ENCODE assay signal across 1 cellular context in the genomic region with DNA sequence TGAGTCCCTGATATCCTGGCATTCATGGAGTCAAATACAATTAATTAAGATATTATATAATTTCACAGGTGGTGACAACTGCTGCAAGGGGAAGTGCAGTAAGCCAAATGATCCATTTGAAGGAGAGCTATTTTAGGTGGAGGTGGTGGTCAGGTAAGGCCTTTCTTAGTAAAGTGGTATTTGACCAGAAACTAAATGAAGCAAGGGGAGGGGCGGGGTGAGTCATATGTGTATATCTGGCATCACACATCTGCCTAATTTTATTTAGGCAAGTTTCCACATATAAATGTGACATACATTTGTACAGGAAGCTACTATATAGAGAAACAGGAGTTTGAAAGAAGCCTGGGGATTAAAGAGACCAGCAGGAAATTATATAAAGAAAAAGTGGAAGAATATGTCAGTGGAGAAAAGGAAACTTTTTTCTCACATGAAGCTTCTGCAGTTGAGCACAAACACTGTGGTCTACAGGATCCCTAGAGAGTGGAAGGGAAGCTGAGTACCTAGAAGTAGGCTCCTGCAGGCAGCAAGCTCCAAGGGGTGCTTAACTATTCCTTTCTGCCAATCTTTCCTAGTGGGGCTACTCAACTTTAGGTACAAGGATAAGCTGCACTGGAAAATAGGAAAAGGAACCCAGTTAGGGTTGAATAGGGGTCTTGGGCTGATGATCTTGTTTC.
TF ChIP-seq lines count a peak whose summit lies in the region.

No MANE protein-coding gene starts in this region.

TF ChIP-seq in GM12878, 131 proteins besides CTCF, POLR2A, EP300 and RAD21 (continued from another document):
- TF ChIP-seq SUPT20H (IDR thresholded peaks at IDR 0.05; ENCODE audit: borderline replicate concordance, control insufficient read depth, low read depth, low read length), result no peak
- TF ChIP-seq JUNB (IDR thresholded peaks at IDR 0.05), result peak; percentile 38; the same call in 1 of the 2 replicates
- TF ChIP-seq NR2C1 (IDR thresholded peaks at IDR 0.05), result no peak
- TF ChIP-seq MTA2 (IDR thresholded peaks at IDR 0.05; ENCODE audit: low read depth), result 0 out of 2 replicates have a peak, but pooled peaks have one; percentile 10
- no peak for TF ChIP-seq SP1 (IDR thresholded peaks at IDR 0.05; ENCODE audit: low read depth, low read length)
